9 cellular contexts compared by ENCODE assay signal in genomic region chr4:1209821-1210220, GRCh38. TPM values are rescaled to one million over a fixed set of nuclear protein-coding genes. Genes with fewer than 3 reads are reported as not detected.
DNase-seq lines count a peak whose midpoint lies in the region; TF ChIP-seq lines count a peak whose summit lies in the region.
"Had no signal": no experiment of that assay in that cellular context is flagged by ENCODE, and none has a peak within 500 bp of the region (broad histone marks: within the 10 kb centered on the region; RNA-seq: fewer than 3 reads in every experiment).

No MANE protein-coding gene starts in this region.

- peak overlapping the region; percentile 57; the same call in 1 of the 2 replicates for H3K27ac ChIP-seq in SK-N-MC
- H3K27ac ChIP-seq in mucosa of rectum (ENCODE audit: low read depth in 2 of 2, low read length in 2 of 2), result peak overlapping the region; percentile 52 to 78
- H3K27ac ChIP-seq in tibial nerve, result peak overlapping the region; percentile 35 to 81 (median 53)
- H3K27ac ChIP-seq: brain microvascular endothelial cell had no signal

- H3K4me3 ChIP-seq in SK-N-MC, result no peak overlapping the region
- H3K4me3 ChIP-seq in mucosa of rectum (ENCODE audit: low read length in 2 of 2), result peak overlapping the region in 1 of 2 donors; percentile 15
- H3K4me3 ChIP-seq in tibial nerve, result peak overlapping the region in 1 of 4 donors; percentile 12

- TF ChIP-seq CTCF in tibial nerve (IDR thresholded peaks at IDR 0.05), result no peak

- DNase-seq in SK-N-MC (ENCODE audit: low read depth, low spot score) (no peak), fibroblast of the conjunctiva (ENCODE audit: low read depth) (peak; percentile 61), tibial nerve (ENCODE audit: low spot score in 2 of 2) (peak; percentile 54 to 66), NCI-H187 (lab: John Stamatoyannopoulos, UW) (no peak), COR-L47 (lab: John Stamatoyannopoulos, UW) (no peak), T-helper 9 cell (no peak)
- DNase-seq: brain microvascular endothelial cell, NCI-H526 treated with DMSO at 0.1 percent for 48 hours had no signal

- no peak for TF ChIP-seq POLR2A in tibial nerve (IDR thresholded peaks at IDR 0.05)

- TF ChIP-seq EP300 in tibial nerve (IDR thresholded peaks at IDR 0.05), result peak in 1 of 2 donors; percentile 81

- no peak overlapping the region for H3K9ac ChIP-seq in SK-N-MC (ENCODE audit: insufficient read length)
- H3K9ac ChIP-seq in mucosa of rectum (ENCODE audit: low read depth in 1 of 2, low read length in 2 of 2), result peak overlapping the region in 1 of 2 donors; percentile 44

- WGBS in tibial nerve, 2 donors, result 18 to 19% methylated on average over 7 to 11 of the region's 11 CpGs

- H3K4me1 ChIP-seq in mucosa of rectum (ENCODE audit: control insufficient read depth in 2 of 2, insufficient read depth in 2 of 2, low read length in 2 of 2) (peaks cover 39 to 60% of the 10 kb centered on the region in 2 donors), tibial nerve (peaks cover 5 to 93% (median 63%) of the 10 kb centered on the region in 4 donors)

- H3K36me3 ChIP-seq in SK-N-MC (ENCODE audit: insufficient read depth, low read length) (peaks cover 11% of the 10 kb centered on the region; the same call in 1 of the 2 replicates), mucosa of rectum (ENCODE audit: control insufficient read depth in 2 of 2, insufficient read depth in 2 of 2, low read length in 2 of 2) (peaks cover 24 to 28% of the 10 kb centered on the region in 2 donors), tibial nerve (peaks cover 0 to 37% (median 5%) of the 10 kb centered on the region in 3 donors)

- H3K27me3 ChIP-seq in mucosa of rectum (ENCODE audit: control insufficient read depth in 2 of 2, insufficient read depth in 2 of 2, low read length in 2 of 2) (no peaks in the 10 kb centered on the region), tibial nerve (no peaks in the 10 kb centered on the region)
- H3K27me3 ChIP-seq: brain microvascular endothelial cell had no signal

- no peaks in the 10 kb centered on the region for H3K9me3 ChIP-seq in SK-N-MC (ENCODE audit: low read depth, low read length)
- no peaks in the 10 kb centered on the region for H3K9me3 ChIP-seq in mucosa of rectum (ENCODE audit: control insufficient read depth in 2 of 2, low read length in 2 of 2)
- H3K9me3 ChIP-seq in tibial nerve, result no peaks in the 10 kb centered on the region

RNA-seq across cellular contexts. Expression of gene SPON2, which starts 37.4 kb away (rescaled TPM):
- total RNA-seq in tibial nerve, result 10 to 100 TPM; 39.3 to 91.0 (median 45.5) TPM

RNA-seq across cellular contexts. Expression of gene CTBP1, which starts 39.1 kb away (rescaled TPM):
- 100 to 1,000 TPM; 134 to 255 (median 193) TPM for total RNA-seq in tibial nerve

Comparison
In these comparisons a context has a peak if more than half of its experiments do, and no peak if none do; other contexts are left out.
1. DNase-seq: peak in fibroblast of the conjunctiva (single experiment) and tibial nerve (2 of 2); none in SK-N-MC (single experiment), NCI-H187 (0 of 2), COR-L47 (single experiment) and T-helper 9 cell (single experiment).
2. Peak in every context shown above with its lines, with median percentiles within 50 percentile points of each other: H3K27ac ChIP-seq.